Comparison of ENCODE assay signal across 1 cellular context in genomic region chr7:151896486-151896885, GRCh38.
TF ChIP-seq lines count a peak whose summit lies in the region.

No MANE protein-coding gene starts in this region.

TF ChIP-seq in GM23338, 12 proteins besides CTCF, POLR2A, EP300 and RAD21 (continued from another document):
- TF ChIP-seq POLR2AphosphoS5 (IDR thresholded peaks at IDR 0.05; ENCODE audit: low read depth) (no peak), CREB1 (CRISPR knock-in tag; IDR thresholded peaks at IDR 0.05; ENCODE audit: low read depth) (no peak), JUNB (IDR thresholded peaks at IDR 0.05; ENCODE audit: unreplicated experiment) (no peak), ZNF462 (CRISPR knock-in tag; IDR thresholded peaks at IDR 0.05) (no peak), REST (IDR thresholded peaks at IDR 0.05; ENCODE audit: unreplicated experiment) (no peak), ZNF114 (CRISPR knock-in tag; IDR thresholded peaks at IDR 0.05) (no peak), ZNF331 (CRISPR knock-in tag; IDR thresholded peaks at IDR 0.05; ENCODE audit: low read depth) (no peak), EZH2phosphoT487 (IDR thresholded peaks at IDR 0.05; ENCODE audit: unreplicated experiment) (no peak)
TF ChIP-seq in GM23338: peak in this region for 0.
